8 cellular contexts compared by ENCODE assay signal in the genomic region with DNA sequence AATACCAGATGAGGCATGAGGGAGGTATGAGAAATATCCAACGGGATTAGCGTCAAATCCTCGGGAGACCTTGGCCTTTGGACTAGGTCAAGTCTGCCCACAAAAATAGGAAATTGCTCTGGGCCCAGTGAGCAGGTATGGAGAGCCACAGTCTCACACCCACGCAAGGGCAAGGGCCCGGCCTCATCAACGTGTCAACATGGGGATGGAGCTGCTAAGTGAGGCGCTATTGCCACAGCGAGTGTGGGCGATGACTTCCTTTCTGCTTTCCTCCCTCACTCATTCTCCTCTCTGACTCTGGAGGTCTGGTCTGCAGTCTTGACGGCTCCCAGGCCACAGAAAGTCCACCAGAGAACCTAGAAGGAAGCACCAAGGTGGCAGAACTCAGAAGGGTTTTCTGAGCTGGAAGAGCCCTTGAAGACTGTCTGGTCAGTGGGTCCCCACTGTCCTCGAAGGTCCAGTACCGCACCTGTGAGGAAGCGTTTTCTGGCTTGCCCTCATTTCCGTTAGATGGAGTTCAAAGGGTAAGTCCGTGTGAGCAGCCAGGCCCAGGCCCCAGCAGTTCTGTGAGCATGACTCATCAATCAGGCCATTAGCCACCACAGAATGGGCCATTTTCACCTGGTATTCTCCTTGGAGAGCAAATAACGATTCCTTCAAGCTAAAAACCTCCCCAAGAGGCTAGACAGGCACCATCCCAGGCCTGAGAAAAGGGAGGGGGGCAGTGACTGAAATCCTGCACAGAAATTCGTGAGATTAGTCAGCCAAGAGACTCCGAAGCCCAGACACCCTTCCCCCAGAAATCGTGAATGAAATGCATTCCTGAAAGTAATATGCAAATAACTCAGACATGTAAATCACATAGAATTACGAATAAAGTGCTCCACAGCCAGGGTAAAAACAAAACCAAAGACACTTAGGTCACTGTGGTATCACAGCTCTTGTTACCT.
DNase-seq lines count a peak whose midpoint lies in the region; ATAC-seq and TF ChIP-seq lines count a peak whose summit lies in the region.

No MANE protein-coding gene starts in this region.

- ATAC-seq in Right ventricle myocardium inferior (no peak), HG03025 (IDR thresholded peaks at IDR 0.05; ENCODE audit: low FRiP score, unreplicated experiment) (peak; percentile 72), SK-N-SH treated with all-trans-retinoic acid at 6 μM for 48 hours (peak; percentile 16)

- peak overlapping the region; percentile 2 to 51 for H3K27ac ChIP-seq in right atrium auricular region

- H3K36me3 ChIP-seq in right atrium auricular region, result no peaks in the 10 kb centered on the region
- peaks cover 32% of the 10 kb centered on the region for H3K36me3 ChIP-seq in skeletal muscle satellite cell (ENCODE audit: insufficient read depth, low read length)

- intact Hi-C loops in Right ventricle myocardium inferior (cut with DNase I), result loop anchor here (5.0 kb wide), 1 partner anchor 48 kb away; no protein-coding TSS in a partner anchor

- H3K27me3 Mint-ChIP-seq in endothelial cell (ENCODE audit: unreplicated experiment), result peaks cover 2% of the 10 kb centered on the region

- H3K36me3 Mint-ChIP-seq in endothelial cell (ENCODE audit: low read depth, unreplicated experiment), result no peaks in the 10 kb centered on the region

- TF ChIP-seq CTCF in right atrium auricular region (IDR thresholded peaks at IDR 0.05), result no peak
- TF ChIP-seq CTCF in endothelial cell (IDR thresholded peaks at IDR 0.05; ENCODE audit: unreplicated experiment), result no peak

- H3K4me3 ChIP-seq in right atrium auricular region, result no peak overlapping the region
- H3K4me3 ChIP-seq in skeletal muscle satellite cell (ENCODE audit: low read length), result peak overlapping the region; percentile 25

- H3K9me3 Mint-ChIP-seq in endothelial cell (ENCODE audit: unreplicated experiment), result no peaks in the 10 kb centered on the region

- H3K9ac ChIP-seq in skeletal muscle satellite cell (ENCODE audit: low read depth, low read length), result peak overlapping the region; percentile 63

- DNase-seq in right atrium auricular region (ENCODE audit: low spot score) (no peak), Right ventricle myocardium inferior (ENCODE audit: missing footprints) (no peak), endothelial cell (ENCODE audit: low spot score) (no peak), NCI-H2081 treated with DMSO at 0.1 percent for 48 hours (lab: John Stamatoyannopoulos, UW) (no peak), DMS 273 treated with DMSO at 0.1 percent for 48 hours (lab: John Stamatoyannopoulos, UW) (no peak)

- H3K4me2 ChIP-seq in skeletal muscle satellite cell (ENCODE audit: low read length), result peak overlapping the region; percentile 74

- H3K27ac Mint-ChIP-seq in endothelial cell (ENCODE audit: unreplicated experiment), result peak overlapping the region; percentile 27

- no peaks in the 10 kb centered on the region for H3K9me3 ChIP-seq in right atrium auricular region
- H3K9me3 ChIP-seq in skeletal muscle satellite cell (replicated peaks; ENCODE audit: low read length), result no peaks in the 10 kb centered on the region

- no peak overlapping the region for H3K4me3 Mint-ChIP-seq in endothelial cell (ENCODE audit: unreplicated experiment)

- H3K27me3 ChIP-seq in right atrium auricular region, result no peaks in the 10 kb centered on the region
- no peaks in the 10 kb centered on the region for H3K27me3 ChIP-seq in skeletal muscle satellite cell (ENCODE audit: control insufficient read depth, insufficient read depth, low read length)

- peaks cover 26% of the 10 kb centered on the region for H3K4me1 Mint-ChIP-seq in endothelial cell (ENCODE audit: unreplicated experiment)

- H3K4me1 ChIP-seq in right atrium auricular region (peaks cover 0 to 78% of the 10 kb centered on the region in 2 donors), skeletal muscle satellite cell (ENCODE audit: control insufficient read depth, insufficient read depth, low read length) (peaks cover 68% of the 10 kb centered on the region)

TF ChIP-seq in SK-N-SH treated with all-trans-retinoic acid at 6 μM for 48 hours, 23 proteins besides CTCF, POLR2A, EP300 and RAD21:
- TF ChIP-seq ZNF8 (CRISPR knock-in tag; IDR thresholded peaks at IDR 0.05) (no peak), ZNF565 (CRISPR knock-in tag; conservative IDR thresholded peaks at IDR 0.05; ENCODE audit: low read depth) (no peak), SNAI2 (CRISPR knock-in tag; IDR thresholded peaks at IDR 0.05) (no peak)
